In the genomic region with DNA sequence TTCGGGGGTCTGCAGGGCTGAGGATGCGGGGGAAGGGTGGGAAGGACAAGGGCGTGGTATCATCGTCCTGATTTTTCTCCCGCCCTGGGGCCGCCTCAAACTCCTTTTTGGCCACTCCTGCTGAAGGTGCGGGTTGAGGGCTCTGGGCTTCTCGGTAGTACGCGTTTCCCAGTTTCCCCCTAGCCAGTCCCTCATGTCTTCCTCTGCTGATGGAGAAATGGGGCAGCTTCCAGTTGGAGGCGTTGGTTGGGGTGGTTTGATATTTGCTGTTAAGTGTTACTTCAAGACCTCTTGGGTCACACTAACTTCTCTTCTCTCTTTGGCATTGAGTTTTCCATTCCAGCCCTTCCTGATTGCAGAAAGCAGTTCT, we compare ENCODE assay signal across 8 cellular contexts. TPM values are rescaled to one million over a fixed set of nuclear protein-coding genes. Genes with fewer than 3 reads are reported as not detected.
DNase-seq lines count a peak whose midpoint lies in the region; ATAC-seq and TF ChIP-seq lines count a peak whose summit lies in the region.

No MANE protein-coding gene starts in this region.

- intact Hi-C loops in Panc1 (cut with micrococcal nuclease; ENCODE audit: unreplicated experiment) (no loop called here), uterus (cut with DNase I; ENCODE audit: low total_unique reads) (no loop called here)

- H3K36me3 ChIP-seq in CD4-positive, CD25-positive, alpha-beta regulatory T cell (ENCODE audit: control insufficient read depth, insufficient read depth, low read length) = no peaks in the 10 kb centered on the region
- peaks cover 6% of the 10 kb centered on the region; the same call in 1 of the 2 replicates for H3K36me3 ChIP-seq in Panc1 (ENCODE audit: control insufficient read depth, insufficient read depth, low read length)
- H3K36me3 ChIP-seq in uterus = no peaks in the 10 kb centered on the region

- peaks cover 21% of the 10 kb centered on the region for H3K4me1 ChIP-seq in CD4-positive, CD25-positive, alpha-beta regulatory T cell (ENCODE audit: control insufficient read depth, insufficient read depth, low read length, poor library complexity, severe bottlenecking)
- H3K4me1 ChIP-seq in Panc1 (ENCODE audit: control insufficient read depth, insufficient read depth, low read length) (peaks cover 5% of the 10 kb centered on the region), uterus (peaks cover 0 to 9% of the 10 kb centered on the region in 2 donors)

- peak overlapping the region; percentile 72 to 98 (median 88) for H3K27ac Mint-ChIP-seq in CD4-positive, CD25-positive, alpha-beta regulatory T cell
- peak overlapping the region; percentile 99 for H3K27ac Mint-ChIP-seq in memory B cell

- TF ChIP-seq CTCF in Panc1 (IDR thresholded peaks at IDR 0.05) = no peak
- TF ChIP-seq CTCF in coronary artery (IDR thresholded peaks at IDR 0.05) = no peak
- TF ChIP-seq CTCF in uterus (IDR thresholded peaks at IDR 0.05) = no peak

- H3K27me3 Mint-ChIP-seq in CD4-positive, CD25-positive, alpha-beta regulatory T cell = no peaks in the 10 kb centered on the region
- no peaks in the 10 kb centered on the region for H3K27me3 Mint-ChIP-seq in memory B cell

- POLR2A ChIA-PET in Panc1 (lab: Charles Lee) = no interaction called here

- peaks cover 3% of the 10 kb centered on the region for H3K36me3 Mint-ChIP-seq in CD4-positive, CD25-positive, alpha-beta regulatory T cell
- H3K36me3 Mint-ChIP-seq in memory B cell = peaks cover 2% of the 10 kb centered on the region

- TF ChIP-seq POLR2A in uterus (IDR thresholded peaks at IDR 0.05) = no peak

- peak overlapping the region; percentile 73 for H3K27ac ChIP-seq in CD4-positive, CD25-positive, alpha-beta regulatory T cell (ENCODE audit: insufficient read depth, low read length, poor library complexity, severe bottlenecking)
- peak overlapping the region; percentile 83 for H3K27ac ChIP-seq in Panc1 (ENCODE audit: low read length)
- H3K27ac ChIP-seq in coronary artery = peak overlapping the region; percentile 78 to 81
- H3K27ac ChIP-seq in uterus = peak overlapping the region; percentile 81 to 83

- H3K27me3 ChIP-seq in CD4-positive, CD25-positive, alpha-beta regulatory T cell (ENCODE audit: control insufficient read depth, insufficient read depth, low read length) = no peaks in the 10 kb centered on the region
- no peaks in the 10 kb centered on the region for H3K27me3 ChIP-seq in Panc1 (ENCODE audit: control insufficient read depth, insufficient read depth, low read length)
- H3K27me3 ChIP-seq in uterus = no peaks in the 10 kb centered on the region

- peak overlapping the region; percentile 98 to 100 (median 99) for H3K4me3 Mint-ChIP-seq in CD4-positive, CD25-positive, alpha-beta regulatory T cell
- peak overlapping the region; percentile 99 for H3K4me3 Mint-ChIP-seq in memory B cell

- no peaks in the 10 kb centered on the region for H3K9me3 Mint-ChIP-seq in CD4-positive, CD25-positive, alpha-beta regulatory T cell
- no peaks in the 10 kb centered on the region for H3K9me3 Mint-ChIP-seq in memory B cell

- CTCF ChIA-PET in Panc1 (lab: Charles Lee) = no interaction called here

- peak; percentile 3 to 5 for ATAC-seq in CD4-positive, CD25-positive, alpha-beta regulatory T cell (ENCODE audit: low read depth in 2 of 2)
- ATAC-seq in GM18519 (IDR thresholded peaks at IDR 0.05; ENCODE audit: low FRiP score, unreplicated experiment) (peak; percentile 13), HG02981 (IDR thresholded peaks at IDR 0.05; ENCODE audit: unreplicated experiment) (peak; percentile 23), Panc1 (peak; percentile 72), memory B cell (ENCODE audit: low read depth) (peak; percentile 18)

- H3K4me1 Mint-ChIP-seq in CD4-positive, CD25-positive, alpha-beta regulatory T cell = peaks cover 27 to 48% (median 33%) of the 10 kb centered on the region in 4 donors
- peaks cover 36% of the 10 kb centered on the region for H3K4me1 Mint-ChIP-seq in memory B cell

- H3K9me3 ChIP-seq in CD4-positive, CD25-positive, alpha-beta regulatory T cell (ENCODE audit: control insufficient read depth in 2 of 2, low read length in 2 of 2) = no peaks in the 10 kb centered on the region
- H3K9me3 ChIP-seq in Panc1 (ENCODE audit: control insufficient read depth, insufficient read depth, low read depth, low read length) (no peaks in the 10 kb centered on the region), uterus (no peaks in the 10 kb centered on the region)

- peak in 1 of 3 donors; percentile 33 for DNase-seq in CD4-positive, CD25-positive, alpha-beta regulatory T cell
- DNase-seq in Panc1 (ENCODE audit: low read depth, low spot score) = no peak
- DNase-seq in coronary artery (ENCODE audit: low spot score) = peak; percentile 66
- DNase-seq in memory B cell (ENCODE audit: low spot score in 2 of 2) = peak in 1 of 2 donors; percentile 8
- DNase-seq in uterus = no peak
- DNase-seq in NCI-H2196 (lab: John Stamatoyannopoulos, UW; ENCODE audit: unreplicated experiment) = no peak

- no TSS peak for BruUV-seq in Panc1 (replicated peaks; lab: Mats Ljungman, UMichigan)

- H3K4me3 ChIP-seq in CD4-positive, CD25-positive, alpha-beta regulatory T cell (ENCODE audit: low read depth, low read length) = peak overlapping the region; percentile 93
- H3K4me3 ChIP-seq in Panc1 (ENCODE audit: low read depth in 2 of 2, low read length in 2 of 2) = peak overlapping the region; percentile 82 to 88
- H3K4me3 ChIP-seq in coronary artery = peak overlapping the region; percentile 79
- peak overlapping the region; percentile 70 to 79 for H3K4me3 ChIP-seq in uterus

- in situ Hi-C loops in Panc1 (cut with HindIII; ENCODE audit: low pct_unique_long_range_greater_than_20kb, low sequenced_read_pairs) = no loop called here

RNA-seq across cellular contexts. Expression of gene GSTCD, which starts 0.5 kb away (rescaled TPM):
- total RNA-seq in CD4-positive, CD25-positive, alpha-beta regulatory T cell = 4.4 TPM
- 1 to 10 TPM; 1.6 to 3.0 (median 2.1) TPM for polyA plus RNA-seq in CD4-positive, CD25-positive, alpha-beta regulatory T cell
- total RNA-seq in Panc1 (2021; ENCODE audit: unreplicated experiment) (8.8 TPM), uterus (10 to 100 TPM in 2 of 4 donors, 1 to 10 TPM in 2; 8.2 to 33.5 (median 15.3) TPM)
- 5.5 TPM for polyA plus RNA-seq in Panc1 (2012; ENCODE audit: insufficient read length)

RNA-seq across cellular contexts. Expression of gene INTS12, which starts 0.6 kb away (rescaled TPM):
- 25.4 TPM for total RNA-seq in CD4-positive, CD25-positive, alpha-beta regulatory T cell
- polyA plus RNA-seq in CD4-positive, CD25-positive, alpha-beta regulatory T cell = 10 to 100 TPM; 36.4 to 42.9 (median 39.7) TPM
- 13.9 TPM for total RNA-seq in Panc1 (2021; ENCODE audit: unreplicated experiment)
- polyA plus RNA-seq in Panc1 (2012; ENCODE audit: insufficient read length) = 8.8 TPM
- 10 to 100 TPM in 3 of 4 donors, 1 to 10 TPM in 1; 5.9 to 58.2 (median 19.8) TPM for total RNA-seq in uterus

Comparison
In these comparisons a context has a peak if more than half of its experiments do, and no peak if none do; other contexts are left out.
1. ATAC-seq: peak in every context shown above with its lines; median percentile 72 in Panc1; 23 in HG02981; 18 in memory B cell; 13 in GM18519; 4 in CD4-positive, CD25-positive, alpha-beta regulatory T cell.